15 cellular contexts compared by ENCODE assay signal in genomic region chr2:126831234-126832005, GRCh38.
DNase-seq lines count a peak whose midpoint lies in the region; ATAC-seq and TF ChIP-seq lines count a peak whose summit lies in the region.
"Had no signal": no experiment of that assay in that cellular context is flagged by ENCODE, and none has a peak within 500 bp of the region (broad histone marks: within the 10 kb centered on the region; RNA-seq: fewer than 3 reads in every experiment).

No MANE protein-coding gene starts in this region.

- WGBS in IMR-90 (ENCODE audit: extremely low coverage in 2 of 2, insufficient read length in 1 of 2), 2 experiments, result 76% methylated on average over 6 of the region's 14 CpGs; no CpG with 5 or more reads in 1 of the 2 experiments

- no peak overlapping the region for H2BK20ac ChIP-seq in IMR-90 (ENCODE audit: low read depth, low read length)

- H3K9me3 ChIP-seq in BLaER1 treated with 17β-estradiol and CSF1 and Interleukin-3, amounts not matched to agents 10 nM and 100 nM (replicated peaks in 1 of 11), result peaks cover 0 to 6% (median 0%) of the 10 kb centered on the region in 11 experiments; a peak in 1 of 22 replicates
- H3K9me3 ChIP-seq in IMR-90 (ENCODE audit: control insufficient read depth, insufficient read depth, low read length), result no peaks in the 10 kb centered on the region
- H3K9me3 ChIP-seq in SJCRH30 (replicated peaks), result no peaks in the 10 kb centered on the region
- H3K9me3 ChIP-seq: colonic mucosa had no signal

- H3K27me3 ChIP-seq in BLaER1 treated with 17β-estradiol and CSF1 and Interleukin-3, amounts not matched to agents 10 nM and 100 nM, result no peaks in the 10 kb centered on the region
- H3K27me3 ChIP-seq in IMR-90 (ENCODE audit: control insufficient read depth, insufficient read depth, low read length) (no peaks in the 10 kb centered on the region; the same call in 1 of the 2 replicates), SJCRH30 (no peaks in the 10 kb centered on the region)
- H3K27me3 ChIP-seq: colonic mucosa had no signal

- CTCF ChIA-PET in IMR-90 (lab: Yijun Ruan, JAX), result no interaction called here

- peak overlapping the region in 6 of 11 experiments; percentile 2 to 37 (median 8); a peak in 6 of 22 replicates for H3K4me2 ChIP-seq in BLaER1 treated with 17β-estradiol and CSF1 and Interleukin-3, amounts not matched to agents 10 nM and 100 nM
- H3K4me2 ChIP-seq in IMR-90 (ENCODE audit: low read depth, low read length), result no peak overlapping the region

- no peak overlapping the region for H2AK9ac ChIP-seq in IMR-90 (replicated peaks; ENCODE audit: low read depth, low read length, poor library complexity)

- no peak overlapping the region for H3K18ac ChIP-seq in IMR-90 (ENCODE audit: low read depth, low read length)

- H3K56ac ChIP-seq in IMR-90 (ENCODE audit: extremely low read depth, insufficient read depth, low read length), result no peak overlapping the region

- no peak overlapping the region for H2BK5ac ChIP-seq in IMR-90 (ENCODE audit: low read depth, low read length, poor library complexity, severe bottlenecking)

- no peak overlapping the region for H3K4ac ChIP-seq in IMR-90 (ENCODE audit: low read depth, low read length)

- in situ Hi-C loops in IMR-90 (cut with MboI; ENCODE audit: low sequenced_read_pairs), result no loop called here

- TF ChIP-seq CTCF in IMR-90 (conservative IDR thresholded peaks at IDR 0.05; ENCODE audit: low read depth, low read length), result no peak

- no peak overlapping the region for H3K23ac ChIP-seq in IMR-90 (ENCODE audit: low read depth, low read length)

- no peak overlapping the region for H2AK5ac ChIP-seq in IMR-90 (ENCODE audit: low read depth, low read length)

- no peak overlapping the region for H2BK120ac ChIP-seq in IMR-90 (ENCODE audit: low read depth, low read length)

- dilution Hi-C loops in IMR-90 (cut with HindIII; ENCODE audit: low sequenced_read_pairs, unreplicated experiment), result no loop called here

- no peak overlapping the region for H4K5ac ChIP-seq in IMR-90 (ENCODE audit: low read depth, low read length)

- intact Hi-C loops in IMR-90 (cut with micrococcal nuclease), result no loop called here

- H3K9me1 ChIP-seq in IMR-90 (ENCODE audit: insufficient read depth, low read length), result no peaks in the 10 kb centered on the region

- H3K4me1 ChIP-seq in BLaER1 treated with 17β-estradiol and CSF1 and Interleukin-3, amounts not matched to agents 10 nM and 100 nM, result peaks cover 0 to 18% (median 9%) of the 10 kb centered on the region in 10 experiments; a peak in 9 of 20 replicates
- no peaks in the 10 kb centered on the region for H3K4me1 ChIP-seq in IMR-90 (ENCODE audit: control insufficient read depth, insufficient read depth, low read length)
- peaks cover 16% of the 10 kb centered on the region for H3K4me1 ChIP-seq in SJCRH30
- H3K4me1 ChIP-seq: colonic mucosa had no signal

- no peak for TF ChIP-seq RAD21 in IMR-90 (IDR thresholded peaks at IDR 0.05; ENCODE audit: low read length)

- H3K79me1 ChIP-seq in IMR-90 (ENCODE audit: low read depth in 1 of 2, low read length in 2 of 2), result no peaks in the 10 kb centered on the region

- no peaks in the 10 kb centered on the region for H3K36me3 ChIP-seq in BLaER1 treated with 17β-estradiol and CSF1 and Interleukin-3, amounts not matched to agents 10 nM and 100 nM
- H3K36me3 ChIP-seq in IMR-90 (ENCODE audit: control insufficient read depth, insufficient read depth, low read length) (no peaks in the 10 kb centered on the region), SJCRH30 (no peaks in the 10 kb centered on the region)
- H3K36me3 ChIP-seq: colonic mucosa had no signal

- H3K4me3 ChIP-seq in BLaER1 treated with 17β-estradiol and CSF1 and Interleukin-3, amounts not matched to agents 10 nM and 100 nM, result no peak overlapping the region
- H3K4me3 ChIP-seq in IMR-90 (ENCODE audit: insufficient read depth, low read depth, low read length) (no peak overlapping the region), SJCRH30 (no peak overlapping the region)
- H3K4me3 ChIP-seq: colonic mucosa, skin epidermis had no signal

- H4K91ac ChIP-seq in IMR-90 (ENCODE audit: insufficient read depth, low read depth, low read length), result no peak overlapping the region

- no peak overlapping the region for H3K14ac ChIP-seq in IMR-90 (replicated peaks; ENCODE audit: low read depth, low read length)

- no TSS peak for BruUV-seq in IMR-90 (replicated peaks; lab: Mats Ljungman, UMichigan)

- DNase-seq in IMR-90, result peak; percentile 4
- DNase-seq in SJCRH30, result peak; percentile 75 to 80
- peak; percentile 24 for DNase-seq in iPS-NIHi7 (ENCODE audit: extremely low spot score)
- no peak for DNase-seq in glomerular visceral epithelial cell (ENCODE audit: extremely low spot score)
- no peak for DNase-seq in HPDE6-E6E7 (ENCODE audit: extremely low spot score)
- no peak for DNase-seq in activated CD8-positive, alpha-beta memory T cell treated with anti-CD3 and anti-CD28 coated beads for 24 hours
- DNase-seq in medulla oblongata (ENCODE audit: extremely low spot score), result no peak
- DNase-seq: activated CD4-positive, alpha-beta T cell treated with anti-CD3 and anti-CD28 coated beads, Interleukin-2, amount 50 U/mL, for 1 hour; activated T-cell treated with anti-CD3 and anti-CD28 coated beads, Interleukin-2, amount 50 U/mL, for 72 hours; colonic mucosa; NCI-H1417 treated with DMSO at 0.1 percent for 48 hours; occipital lobe; T-helper 2 cell had no signal

- H4K20me1 ChIP-seq in BLaER1 treated with 17β-estradiol and CSF1 and Interleukin-3, amounts not matched to agents 10 nM and 100 nM, result no peaks in the 10 kb centered on the region
- H4K20me1 ChIP-seq in IMR-90 (ENCODE audit: insufficient read depth, low read length), result no peaks in the 10 kb centered on the region

- no peak for ATAC-seq in IMR-90 (ENCODE audit: low read depth)
- ATAC-seq: activated T-cell treated with anti-CD3 and anti-CD28 coated beads, Interleukin-2, amount 50 U/mL, for 72 hours had no signal

- peak overlapping the region in 5 of 11 experiments; percentile 2 to 48 (median 30); a peak in 4 of 22 replicates for H3K27ac ChIP-seq in BLaER1 treated with 17β-estradiol and CSF1 and Interleukin-3, amounts not matched to agents 10 nM and 100 nM
- H3K27ac ChIP-seq in IMR-90 (ENCODE audit: insufficient read depth, low read length) (no peak overlapping the region), SJCRH30 (peak overlapping the region; percentile 63)
- H3K27ac ChIP-seq: colonic mucosa, skin epidermis had no signal

- POLR2A ChIA-PET in IMR-90 (lab: Charles Lee; ENCODE audit: unreplicated experiment), result no interaction called here

- no peak overlapping the region for H3K9ac ChIP-seq in BLaER1 treated with 17β-estradiol and CSF1 and Interleukin-3, amounts not matched to agents 10 nM and 100 nM
- no peak overlapping the region for H3K9ac ChIP-seq in IMR-90 (ENCODE audit: low read depth, low read length)

- H2BK15ac ChIP-seq in IMR-90 (ENCODE audit: low read depth, low read length), result no peak overlapping the region

- TF ChIP-seq POLR2A in IMR-90 (IDR thresholded peaks at IDR 0.05; ENCODE audit: low read depth, low read length), result no peak

- H2AFZ ChIP-seq in IMR-90 (replicated peaks; ENCODE audit: low read length, poor library complexity), result no peak overlapping the region

- no peak overlapping the region for H4K8ac ChIP-seq in IMR-90 (ENCODE audit: low read depth in 2 of 2, low read length in 2 of 2)

TF ChIP-seq in IMR-90, 13 proteins besides CTCF, POLR2A, EP300 and RAD21:
- TF ChIP-seq MAZ (IDR thresholded peaks at IDR 0.05; ENCODE audit: borderline replicate concordance, low read depth, low read length), result no peak
- TF ChIP-seq SMC3 (IDR thresholded peaks at IDR 0.05; ENCODE audit: low read depth, low read length), result no peak
- no peak for TF ChIP-seq MAFK (IDR thresholded peaks at IDR 0.05; ENCODE audit: low read depth, low read length)
- no peak for TF ChIP-seq CHD1 (IDR thresholded peaks at IDR 0.05; ENCODE audit: low read depth, low read length)
- TF ChIP-seq NFE2L2 (IDR thresholded peaks at IDR 0.05; ENCODE audit: low read depth, low read length), result no peak
- TF ChIP-seq RFX5 (IDR thresholded peaks at IDR 0.05; ENCODE audit: low read depth, low read length), result no peak
- TF ChIP-seq CEBPB (IDR thresholded peaks at IDR 0.05; ENCODE audit: low read depth, low read length), result no peak
- no peak for TF ChIP-seq BHLHE40 (IDR thresholded peaks at IDR 0.05; ENCODE audit: low read depth, low read length)
- no peak for TF ChIP-seq ELK1 (IDR thresholded peaks at IDR 0.05; ENCODE audit: borderline replicate concordance, low read depth, low read length)
- TF ChIP-seq RCOR1 (IDR thresholded peaks at IDR 0.05; ENCODE audit: insufficient replicate concordance, low read length), result no peak
- TF ChIP-seq FOS (IDR thresholded peaks at IDR 0.05; ENCODE audit: low read depth, low read length), result no peak
- no peak for TF ChIP-seq USF2 (IDR thresholded peaks at IDR 0.05; ENCODE audit: low read depth, low read length)
- TF ChIP-seq MXI1 (IDR thresholded peaks at IDR 0.05; ENCODE audit: borderline replicate concordance, low read depth, low read length), result no peak

Comparison
In these comparisons a context has a peak if more than half of its experiments do, and no peak if none do; other contexts are left out.
1. DNase-seq: peak in IMR-90 (single experiment), SJCRH30 (2 of 2) and iPS-NIHi7 (single experiment); none in glomerular visceral epithelial cell (single experiment), HPDE6-E6E7 (single experiment), activated CD8-positive, alpha-beta memory T cell treated with anti-CD3 and anti-CD28 coated beads for 24 hours (single experiment) and medulla oblongata (single experiment).